Comparison of ENCODE assay signal across 31 cellular contexts in the genomic region with DNA sequence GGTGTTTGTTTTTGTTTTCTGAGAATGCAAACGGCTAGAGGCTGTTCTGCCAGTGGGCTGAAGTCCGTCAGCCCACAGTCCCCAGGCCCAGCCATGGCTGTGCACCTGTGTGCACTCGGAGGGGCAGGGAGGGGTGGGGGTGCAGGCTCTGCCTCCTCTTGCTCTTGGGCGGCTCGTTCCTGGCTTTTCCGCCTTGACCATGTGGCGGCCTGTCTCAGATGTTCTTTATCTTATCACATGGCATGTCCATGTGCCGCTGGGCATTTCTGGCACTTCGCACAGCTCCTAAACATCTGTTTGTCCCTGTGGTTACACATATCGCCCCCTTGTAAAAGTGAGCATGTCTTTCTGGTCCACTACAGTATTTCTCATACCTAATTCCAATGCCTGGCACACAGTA.
"Had no signal": no experiment of that assay in that cellular context is flagged by ENCODE, and none has a peak within 500 bp of the region (broad histone marks: within the 10 kb centered on the region; RNA-seq: fewer than 3 reads in every experiment).

No MANE protein-coding gene starts in this region.

- H3K4me2 ChIP-seq: neural progenitor cell had no signal

- ATAC-seq: left colon; left lung; lower lobe of right lung; natural killer cell; right cardiac atrium; stimulated activated effector memory CD8-positive, alpha-beta T cell treated with anti-CD3 and anti-CD28 coated beads, Interleukin-12 subunit alpha, Interleukin-12 subunit beta, amount 100 ng/mL, for 72 hours; upper lobe of right lung had no signal

- H3K4me1 ChIP-seq: left lung, lower lobe of right lung, prostate gland, tibial artery, upper lobe of right lung had no signal

- H3K4me1 Mint-ChIP-seq: immature natural killer cell; naive B cell; natural killer cell; stimulated activated effector memory CD8-positive, alpha-beta T cell treated with anti-CD3 and anti-CD28 coated beads, Interleukin-12 subunit alpha, Interleukin-12 subunit beta, amount 100 ng/mL, for 72 hours had no signal

- H3K9me3 ChIP-seq: lower lobe of right lung, prostate gland, sigmoid colon, suprapubic skin, thoracic aorta, upper lobe of right lung had no signal

- H3K4me3 Mint-ChIP-seq: immature natural killer cell; mesothelial cell of epicardium; naive B cell; natural killer cell; nephron progenitor cell; neural progenitor cell; stimulated activated effector memory CD8-positive, alpha-beta T cell treated with anti-CD3 and anti-CD28 coated beads, Interleukin-12 subunit alpha, Interleukin-12 subunit beta, amount 100 ng/mL, for 72 hours; stimulated activated naive CD8-positive, alpha-beta T cell treated with anti-CD3 and anti-CD28 coated beads, Interleukin-15, Interleukin-2, amounts not matched to agents 100 ng/mL and 50 ng/mL, for 24 hours had no signal

- H3K27ac ChIP-seq: left lung, lower lobe of right lung, neural progenitor cell, ovary, prostate gland, sigmoid colon, spleen, suprapubic skin, thoracic aorta, tibial artery, upper lobe of right lung had no signal

- H3K36me3 Mint-ChIP-seq: immature natural killer cell; mesothelial cell of epicardium; naive B cell; natural killer cell; stimulated activated effector memory CD8-positive, alpha-beta T cell treated with anti-CD3 and anti-CD28 coated beads, Interleukin-12 subunit alpha, Interleukin-12 subunit beta, amount 100 ng/mL, for 72 hours had no signal

- H3K36me3 ChIP-seq: left lung, lower lobe of right lung, neural progenitor cell, ovary, prostate gland, sigmoid colon, spleen, suprapubic skin, thoracic aorta, tibial artery, upper lobe of right lung had no signal

- DNase-seq: hypothalamus; immature natural killer cell; kidney; left colon; left lung; lower lobe of right lung; mammary epithelial cell; mesendoderm; naive B cell; natural killer cell; nephron progenitor cell; ovary; retina; right cardiac atrium; sigmoid colon; small intestine; spleen; stimulated activated CD4-positive, alpha-beta T cell treated with anti-CD3 and anti-CD28 coated beads, Interleukin-4, amount 100 ng/mL, for 24 hours; stimulated activated naive CD4-positive, alpha-beta T cell; tibial artery; trophoblast cell; upper lobe of right lung had no signal

- H3K9ac ChIP-seq: neural progenitor cell had no signal

- H3K27me3 ChIP-seq: neural progenitor cell, ovary, upper lobe of right lung had no signal

- FAIRE-seq: islet of Langerhans, kidney, small intestine, urothelium cell line had no signal

- H3K27ac Mint-ChIP-seq: immature natural killer cell; mesothelial cell of epicardium; naive B cell; natural killer cell; nephron progenitor cell; neural progenitor cell; stimulated activated effector memory CD8-positive, alpha-beta T cell treated with anti-CD3 and anti-CD28 coated beads, Interleukin-12 subunit alpha, Interleukin-12 subunit beta, amount 100 ng/mL, for 72 hours; stimulated activated naive CD8-positive, alpha-beta T cell treated with anti-CD3 and anti-CD28 coated beads, Interleukin-15, Interleukin-2, amounts not matched to agents 100 ng/mL and 50 ng/mL, for 24 hours had no signal

- H3K4me3 ChIP-seq: left lung, lower lobe of right lung, neural progenitor cell, ovary, prostate gland, sigmoid colon, spleen, suprapubic skin, thoracic aorta, tibial artery, upper lobe of right lung had no signal

- H2AFZ ChIP-seq: neural progenitor cell had no signal
